Comparison of ENCODE assay signal across 25 cellular contexts in genomic region chr17:81573794-81574642, GRCh38. TPM values are rescaled to one million over a fixed set of nuclear protein-coding genes. Genes with fewer than 3 reads are reported as not detected.
DNase-seq lines count a peak whose midpoint lies in the region; ATAC-seq and TF ChIP-seq lines count a peak whose summit lies in the region.
"Had no signal": no experiment of that assay in that cellular context is flagged by ENCODE, and none has a peak within 500 bp of the region (broad histone marks: within the 10 kb centered on the region; RNA-seq: fewer than 3 reads in every experiment).

No MANE protein-coding gene starts in this region.

- H3K9me3 Mint-ChIP-seq in activated naive CD4-positive, alpha-beta T cell treated with anti-CD3 and anti-CD28 coated beads, Interleukin-2, amount 50 U/mL, for 72 hours: no peaks in the 10 kb centered on the region
- H3K9me3 Mint-ChIP-seq in HFFc6: no peaks in the 10 kb centered on the region
- H3K9me3 Mint-ChIP-seq in progenitor cell of endocrine pancreas (ENCODE audit: low read depth): no peaks in the 10 kb centered on the region
- no peaks in the 10 kb centered on the region for H3K9me3 Mint-ChIP-seq in stimulated activated effector memory CD8-positive, alpha-beta T cell treated with anti-CD3 and anti-CD28 coated beads, Interleukin-12 subunit alpha, Interleukin-12 subunit beta, amount 100 ng/mL, for 72 hours
- H3K9me3 Mint-ChIP-seq: activated CD4-positive, alpha-beta memory T cell treated with anti-CD3 and anti-CD28 coated beads, Interleukin-2, amount 10 ng/mL, durations not matched to agents 7 days and 5 days; activated T-cell treated with anti-CD3 and anti-CD28 coated beads, Interleukin-2, amount 50 U/mL, for 24 hours; dendritic cell treated with granulocyte-macrophage colony-stimulating factor and Interleukin-4, amounts not matched to agents 40 ng/mL and 50 ng/mL, for 4 days had no signal

- H3K4me3 ChIP-seq in mucosa of descending colon: no peak overlapping the region
- H3K4me3 ChIP-seq: body of pancreas, spleen, vagina had no signal

- peaks cover 5 to 22% of the 10 kb centered on the region in 2 donors for H3K36me3 Mint-ChIP-seq in activated naive CD4-positive, alpha-beta T cell treated with anti-CD3 and anti-CD28 coated beads, Interleukin-2, amount 50 U/mL, for 72 hours
- H3K36me3 Mint-ChIP-seq in HFFc6 (ENCODE audit: low read depth): peaks cover 52% of the 10 kb centered on the region
- H3K36me3 Mint-ChIP-seq in progenitor cell of endocrine pancreas (ENCODE audit: insufficient read depth): peaks cover 17% of the 10 kb centered on the region
- peaks cover 75% of the 10 kb centered on the region for H3K36me3 Mint-ChIP-seq in stimulated activated effector memory CD8-positive, alpha-beta T cell treated with anti-CD3 and anti-CD28 coated beads, Interleukin-12 subunit alpha, Interleukin-12 subunit beta, amount 100 ng/mL, for 72 hours
- H3K36me3 Mint-ChIP-seq: activated naive CD8-positive, alpha-beta T cell had no signal

- no peak for ATAC-seq in activated naive CD4-positive, alpha-beta T cell treated with anti-CD3 and anti-CD28 coated beads, Interleukin-2, amount 50 U/mL, for 72 hours
- no peak for ATAC-seq in SK-N-SH treated with all-trans-retinoic acid at 6 μM for 48 hours
- peak; percentile 54 for ATAC-seq in mucosa of descending colon
- ATAC-seq in stimulated activated effector memory CD8-positive, alpha-beta T cell treated with anti-CD3 and anti-CD28 coated beads, Interleukin-12 subunit alpha, Interleukin-12 subunit beta, amount 100 ng/mL, for 72 hours: no peak
- ATAC-seq: body of pancreas, T-helper 17 cell had no signal

- H3K4me1 Mint-ChIP-seq in HFFc6 (ENCODE audit: low read depth): peaks cover 49% of the 10 kb centered on the region
- H3K4me1 Mint-ChIP-seq in progenitor cell of endocrine pancreas (ENCODE audit: low read depth): peaks cover 25% of the 10 kb centered on the region
- H3K4me1 Mint-ChIP-seq in stimulated activated effector memory CD8-positive, alpha-beta T cell treated with anti-CD3 and anti-CD28 coated beads, Interleukin-12 subunit alpha, Interleukin-12 subunit beta, amount 100 ng/mL, for 72 hours: peaks cover 16% of the 10 kb centered on the region
- H3K4me1 Mint-ChIP-seq: activated CD4-positive, alpha-beta memory T cell treated with anti-CD3 and anti-CD28 coated beads, Interleukin-2, amount 10 ng/mL, durations not matched to agents 7 days and 5 days had no signal

- TF ChIP-seq CTCF in HFFc6 (IDR thresholded peaks at IDR 0.05) (no peak), mucosa of descending colon (IDR thresholded peaks at IDR 0.05) (no peak), progenitor cell of endocrine pancreas (IDR thresholded peaks at IDR 0.05; ENCODE audit: unreplicated experiment) (no peak)

- no peak overlapping the region for H3K4me3 Mint-ChIP-seq in HFFc6
- no peak overlapping the region for H3K4me3 Mint-ChIP-seq in progenitor cell of endocrine pancreas (ENCODE audit: low read depth)
- H3K4me3 Mint-ChIP-seq in stimulated activated effector memory CD8-positive, alpha-beta T cell treated with anti-CD3 and anti-CD28 coated beads, Interleukin-12 subunit alpha, Interleukin-12 subunit beta, amount 100 ng/mL, for 72 hours: no peak overlapping the region
- H3K4me3 Mint-ChIP-seq: activated CD4-positive, alpha-beta memory T cell treated with anti-CD3 and anti-CD28 coated beads, Interleukin-2, amount 10 ng/mL, durations not matched to agents 7 days and 5 days; activated naive CD8-positive, alpha-beta T cell; activated T-cell treated with anti-CD3 and anti-CD28 coated beads, Interleukin-2, amount 50 U/mL, for 24 hours; dendritic cell treated with granulocyte-macrophage colony-stimulating factor and Interleukin-4, amounts not matched to agents 40 ng/mL and 50 ng/mL, for 4 days; T-helper 17 cell had no signal

- H3K27me3 Mint-ChIP-seq in HFFc6 (ENCODE audit: insufficient read depth) (peaks cover 2% of the 10 kb centered on the region), progenitor cell of endocrine pancreas (no peaks in the 10 kb centered on the region)
- H3K27me3 Mint-ChIP-seq: activated CD4-positive, alpha-beta memory T cell treated with anti-CD3 and anti-CD28 coated beads, Interleukin-2, amount 10 ng/mL, durations not matched to agents 7 days and 5 days; activated naive CD8-positive, alpha-beta T cell; activated T-cell treated with anti-CD3 and anti-CD28 coated beads, Interleukin-2, amount 50 U/mL, for 24 hours; dendritic cell treated with granulocyte-macrophage colony-stimulating factor and Interleukin-4, amounts not matched to agents 40 ng/mL and 50 ng/mL, for 4 days; T-helper 17 cell had no signal

- peaks cover 11% of the 10 kb centered on the region for H3K36me3 ChIP-seq in mucosa of descending colon (ENCODE audit: low read depth)

- H3K27ac Mint-ChIP-seq in activated naive CD4-positive, alpha-beta T cell treated with anti-CD3 and anti-CD28 coated beads, Interleukin-2, amount 50 U/mL, for 72 hours: peak overlapping the region; percentile 6 to 69
- H3K27ac Mint-ChIP-seq in HFFc6 (peak overlapping the region; percentile 25; the same call in 1 of the 2 replicates), progenitor cell of endocrine pancreas (no peak overlapping the region)
- H3K27ac Mint-ChIP-seq in stimulated activated effector memory CD8-positive, alpha-beta T cell treated with anti-CD3 and anti-CD28 coated beads, Interleukin-12 subunit alpha, Interleukin-12 subunit beta, amount 100 ng/mL, for 72 hours: no peak overlapping the region
- H3K27ac Mint-ChIP-seq: activated CD4-positive, alpha-beta memory T cell treated with anti-CD3 and anti-CD28 coated beads, Interleukin-2, amount 10 ng/mL, durations not matched to agents 7 days and 5 days; activated naive CD8-positive, alpha-beta T cell; activated T-cell treated with anti-CD3 and anti-CD28 coated beads, Interleukin-2, amount 50 U/mL, for 24 hours; dendritic cell treated with granulocyte-macrophage colony-stimulating factor and Interleukin-4, amounts not matched to agents 40 ng/mL and 50 ng/mL, for 4 days; T-helper 17 cell had no signal

- DNase-seq in activated naive CD4-positive, alpha-beta T cell treated with anti-CD3 and anti-CD28 coated beads, Interleukin-2, amount 50 U/mL, for 72 hours (ENCODE audit: low spot score in 2 of 2): no peak
- DNase-seq in activated naive CD4-positive, alpha-beta T cell treated with anti-CD3 and anti-CD28 coated beads, Interleukin-2, amount 50 U/mL, for 16 hours: no peak
- DNase-seq in HFFc6: no peak
- peak in 1 of 3 donors; percentile 19 for DNase-seq in mucosa of descending colon
- DNase-seq in activated CD4-positive, CD25-positive, alpha-beta regulatory T cell treated with anti-CD3 and anti-CD28 coated beads, Interleukin-2, amount 50 U/mL, for 72 hours: no peak
- DNase-seq in progenitor cell of endocrine pancreas (ENCODE audit: low spot score, unreplicated experiment): no peak
- DNase-seq in stimulated activated effector memory CD8-positive, alpha-beta T cell treated with anti-CD3 and anti-CD28 coated beads, Interleukin-12 subunit alpha, Interleukin-12 subunit beta, amount 100 ng/mL, for 72 hours (ENCODE audit: low spot score in 2 of 2): no peak
- DNase-seq: activated CD4-positive, alpha-beta memory T cell treated with anti-CD3 and anti-CD28 coated beads, Interleukin-2, amount 10 ng/mL, durations not matched to agents 7 days and 5 days; activated T-cell treated with anti-CD3 and anti-CD28 coated beads, Interleukin-2, amount 50 U/mL, for 24 hours; body of pancreas; DMS79; foreskin melanocyte; KBM-7; midbrain; MV-4-11; NCI-H2081 treated with DMSO at 0.1 percent for 48 hours; NCI-H510A treated with DMSO at 0.1 percent for 48 hours; SHP77 treated with DMSO at 0.1 percent for 48 hours; spleen; T-helper 17 cell had no signal

- H3K4me1 ChIP-seq in mucosa of descending colon (ENCODE audit: low read depth): no peaks in the 10 kb centered on the region

- H3K9me3 ChIP-seq in mucosa of descending colon: no peaks in the 10 kb centered on the region
- H3K9me3 ChIP-seq: body of pancreas, neutrophil, spleen, vagina had no signal

- intact Hi-C loops in mucosa of descending colon (cut with DNase I, micrococcal nuclease): no loop called here

TF ChIP-seq in SK-N-SH treated with all-trans-retinoic acid at 6 μM for 48 hours, 23 proteins besides CTCF, POLR2A, EP300 and RAD21 (continues in another document):
- TF ChIP-seq TCF4 (CRISPR knock-in tag; IDR thresholded peaks at IDR 0.05; ENCODE audit: borderline replicate concordance) (peak; percentile 70), CREB5 (CRISPR knock-in tag; IDR thresholded peaks at IDR 0.05; ENCODE audit: low read depth) (no peak), ZNF8 (CRISPR knock-in tag; IDR thresholded peaks at IDR 0.05) (no peak), ZFP30 (CRISPR knock-in tag; IDR thresholded peaks at IDR 0.05) (no peak), GLIS3 (CRISPR knock-in tag; IDR thresholded peaks at IDR 0.05) (no peak)

RNA-seq across cellular contexts. Expression of gene FAAP100, which starts 21.9 kb away (rescaled TPM):
- total RNA-seq in activated naive CD4-positive, alpha-beta T cell treated with anti-CD3 and anti-CD28 coated beads, Interleukin-2, amount 50 U/mL, for 72 hours: 10 to 100 TPM; 19.8 to 37.9 TPM
- total RNA-seq in HFFc6 (2021; fragmentation: NEBNext Ultra II Directional; extraction: Animal tissue kit (Norgen Biotek cat#: 25700)): 10 to 100 TPM; 21.9 to 27.7 (median 23.9) TPM
- total RNA-seq in mucosa of descending colon (10 to 100 TPM; 23.2 to 28.9 (median 25.0) TPM), progenitor cell of endocrine pancreas (46.5 and 47.7 TPM in 2 replicates)

RNA-seq across cellular contexts. Expression of gene FSCN2, which starts 45.8 kb away (rescaled TPM):
- under 1 TPM; 0.30 to 0.86 TPM for total RNA-seq in activated naive CD4-positive, alpha-beta T cell treated with anti-CD3 and anti-CD28 coated beads, Interleukin-2, amount 50 U/mL, for 72 hours
- total RNA-seq in HFFc6 (2021; fragmentation: NEBNext Ultra II Directional; extraction: Animal tissue kit (Norgen Biotek cat#: 25700)): 1 to 10 TPM in 3 of 6 experiments, under 1 TPM in 3; 0.71 to 1.4 (median 0.99) TPM
- 1 to 10 TPM; 1.6 to 4.0 (median 2.5) TPM for total RNA-seq in mucosa of descending colon
- total RNA-seq in progenitor cell of endocrine pancreas: 4.8 and 5.3 TPM in 2 replicates

Comparison
In these comparisons a context has a peak if more than half of its experiments do, and no peak if none do; other contexts are left out.
1. H3K27ac Mint-ChIP-seq: peak in activated naive CD4-positive, alpha-beta T cell treated with anti-CD3 and anti-CD28 coated beads, Interleukin-2, amount 50 U/mL, for 72 hours (2 of 2) and HFFc6 (single experiment); none in progenitor cell of endocrine pancreas (single experiment) and stimulated activated effector memory CD8-positive, alpha-beta T cell treated with anti-CD3 and anti-CD28 coated beads, Interleukin-12 subunit alpha, Interleukin-12 subunit beta, amount 100 ng/mL, for 72 hours (single experiment).